11 cellular contexts compared by ENCODE assay signal in genomic region chr2:120283649-120284048, GRCh38. TPM values are rescaled to one million over a fixed set of nuclear protein-coding genes. Genes with fewer than 3 reads are reported as not detected.
DNase-seq lines count a peak whose midpoint lies in the region; ATAC-seq and TF ChIP-seq lines count a peak whose summit lies in the region.
"Had no signal": no experiment of that assay in that cellular context is flagged by ENCODE, and none has a peak within 500 bp of the region (broad histone marks: within the 10 kb centered on the region; RNA-seq: fewer than 3 reads in every experiment).

No MANE protein-coding gene starts in this region.

- H3K27ac ChIP-seq in AG04450 (ENCODE audit: low read depth, low read length) (no peak overlapping the region), brain microvascular endothelial cell (no peak overlapping the region)
- H3K27ac ChIP-seq: esophagus muscularis mucosa had no signal

- in situ Hi-C loops in brain microvascular endothelial cell (cut with HindIII; ENCODE audit: low pct_ligation_motif_present, low sequenced_read_pairs) = no loop called here

- ATAC-seq in HG03460 (IDR thresholded peaks at IDR 0.05; ENCODE audit: unreplicated experiment) = no peak

- DNase-seq in AG04450 (ENCODE audit: low read depth, low spot score) (peak; percentile 26), HCEC 1CT (peak; percentile 25), brain microvascular endothelial cell (no peak), kidney epithelial cell (ENCODE audit: low read depth) (peak; percentile 10), hepatic stellate cell (ENCODE audit: low spot score) (no peak)
- DNase-seq in activated CD4-positive, alpha-beta T cell treated with anti-CD3 and anti-CD28 coated beads for 4 hours = no peak
- DNase-seq in stimulated activated CD4-positive, alpha-beta T cell treated with anti-CD3 and anti-CD28 coated beads, Interleukin-4, amount 100 ng/mL, for 1 hour = no peak
- DNase-seq: activated CD4-positive, alpha-beta T cell treated with anti-CD3 and anti-CD28 coated beads, Interleukin-2, amount 50 U/mL, for 48 hours; activated gamma-delta T cell had no signal

- CTCF ChIA-PET in AG04450 (lab: Charles Lee) = interaction anchor here (0.6 to 2.9 kb wide), 17 partner anchors 9 to 397 kb away, joined by 3 to 39 read pairs (median 7); partner anchors contain the start of gene RALB

- peaks cover 2% of the 10 kb centered on the region for H3K36me3 ChIP-seq in brain microvascular endothelial cell (replicated peaks)
- no peaks in the 10 kb centered on the region for H3K36me3 ChIP-seq in kidney epithelial cell (ENCODE audit: control insufficient read depth, insufficient read depth, low read length)

- H3K9me3 ChIP-seq in AG04450 (ENCODE audit: control insufficient read depth, insufficient read depth, low read length) = 0 out of 2 replicates have a peak, but pooled peaks cover 4% of the 10 kb centered on the region
- H3K9me3 ChIP-seq: esophagus muscularis mucosa had no signal

- H3K4me3 ChIP-seq in AG04450 (ENCODE audit: low read depth, low read length) = no peak overlapping the region
- no peak overlapping the region for H3K4me3 ChIP-seq in brain microvascular endothelial cell (ENCODE audit: low read depth, low read length)
- H3K4me3 ChIP-seq in kidney epithelial cell (ENCODE audit: low read depth, low read length) = no peak overlapping the region
- H3K4me3 ChIP-seq: esophagus muscularis mucosa had no signal

- POLR2A ChIA-PET in AG04450 (lab: Yijun Ruan, JAX) = interaction anchor here (0.7 to 1.4 kb wide), 4 partner anchors 20 to 306 kb away, joined by 3 to 10 read pairs (median 3); partner anchors contain the start of gene RALB

- H3K27me3 ChIP-seq in AG04450 (ENCODE audit: control insufficient read depth, insufficient read depth, low read length) (no peaks in the 10 kb centered on the region), brain microvascular endothelial cell (replicated peaks) (no peaks in the 10 kb centered on the region), kidney epithelial cell (ENCODE audit: control insufficient read depth, insufficient read depth, low read length) (no peaks in the 10 kb centered on the region)
- H3K27me3 ChIP-seq: esophagus muscularis mucosa had no signal

- TF ChIP-seq CTCF in AG04450 (IDR thresholded peaks at IDR 0.05; ENCODE audit: low read depth, low read length) (peak; percentile 75), brain microvascular endothelial cell (IDR thresholded peaks at IDR 0.05; ENCODE audit: low read depth, low read length, missing control alignments) (peak; percentile 65), kidney epithelial cell (IDR thresholded peaks at IDR 0.05; ENCODE audit: insufficient read depth, low read length, poor library complexity, severe bottlenecking) (peak; percentile 36)

RNA-seq across cellular contexts. Expression of gene RALB, which starts 31.0 kb away (rescaled TPM):
- polyA plus RNA-seq in AG04450 (2011; rRNA removed) = 55.1 and 69.6 TPM in 2 replicates
- 28.8 and 42.0 TPM in 2 replicates for polyA minus RNA-seq in AG04450 (2011; rRNA and poly(A)+ RNA removed)
- 32.5 and 45.2 TPM in 2 replicates for total RNA-seq in kidney epithelial cell

Comparison
In these comparisons a context has a peak if more than half of its experiments do, and no peak if none do; other contexts are left out.
1. DNase-seq: peak in AG04450 (single experiment), HCEC 1CT (single experiment) and kidney epithelial cell (single experiment); none in brain microvascular endothelial cell (single experiment), activated CD4-positive, alpha-beta T cell treated with anti-CD3 and anti-CD28 coated beads for 4 hours (0 of 2), hepatic stellate cell (single experiment) and stimulated activated CD4-positive, alpha-beta T cell treated with anti-CD3 and anti-CD28 coated beads, Interleukin-4, amount 100 ng/mL, for 1 hour (single experiment).
2. Peak in every context shown above with its lines, with median percentiles within 50 percentile points of each other: CTCF ChIP-seq.